In genomic region chr10:48453451-48454301, GRCh38 we compare ENCODE assay signal across 17 cellular contexts.
DNase-seq lines count a peak whose midpoint lies in the region; ATAC-seq, FAIRE-seq and TF ChIP-seq lines count a peak whose summit lies in the region.
"Had no signal": no experiment of that assay in that cellular context is flagged by ENCODE, and none has a peak within 500 bp of the region (broad histone marks: within the 10 kb centered on the region; RNA-seq: fewer than 3 reads in every experiment).

No MANE protein-coding gene starts in this region.

- no peaks in the 10 kb centered on the region for H3K9me3 Mint-ChIP-seq in chondrocyte (ENCODE audit: low read depth)
- no peaks in the 10 kb centered on the region for H3K9me3 Mint-ChIP-seq in natural killer cell
- H3K9me3 Mint-ChIP-seq: activated naive CD4-positive, alpha-beta T cell treated with anti-CD3 and anti-CD28 coated beads, Interleukin-2, amount 50 U/mL, for 24 hours; CD8-positive, alpha-beta memory T cell; T-helper 2 cell treated with Interferon-gamma antibody and Interleukin-4, amounts not matched to agents 5 μg/mL and 100 μg/mL, for 36 hours had no signal

- no peak for FAIRE-seq in HepG2 (lab: Jason Lieb, UNC)
- FAIRE-seq: pancreas had no signal

- peak overlapping the region; percentile 62 for H3K4me2 ChIP-seq in HepG2 (ENCODE audit: low read depth, low read length)

- H3K36me3 Mint-ChIP-seq in chondrocyte (ENCODE audit: low read depth) (no peaks in the 10 kb centered on the region), natural killer cell (no peaks in the 10 kb centered on the region)
- H3K36me3 Mint-ChIP-seq: activated CD8-positive, alpha-beta memory T cell treated with anti-CD3 and anti-CD28 coated beads, Interleukin-2, amount 10 ng/mL, durations not matched to agents 7 days and 5 days; activated naive CD4-positive, alpha-beta T cell treated with anti-CD3 and anti-CD28 coated beads, Interleukin-2, amount 50 U/mL, for 24 hours; CD8-positive, alpha-beta memory T cell had no signal

- no peak overlapping the region for H3K27ac ChIP-seq in HepG2 (ENCODE audit: extremely low read length, insufficient read depth, low read length)
- H3K27ac ChIP-seq in right lobe of liver = no peak overlapping the region
- H3K27ac ChIP-seq: colonic mucosa, pancreas had no signal

- H3K27me3 Mint-ChIP-seq in chondrocyte (ENCODE audit: low read depth) (no peaks in the 10 kb centered on the region), natural killer cell (ENCODE audit: low read depth in 2 of 2) (no peaks in the 10 kb centered on the region)
- H3K27me3 Mint-ChIP-seq: activated CD8-positive, alpha-beta memory T cell treated with anti-CD3 and anti-CD28 coated beads, Interleukin-2, amount 10 ng/mL, durations not matched to agents 7 days and 5 days; activated naive CD4-positive, alpha-beta T cell treated with anti-CD3 and anti-CD28 coated beads, Interleukin-2, amount 50 U/mL, for 24 hours had no signal

- no peak for TF ChIP-seq EP300 in HepG2 (IDR thresholded peaks at IDR 0.05; ENCODE audit: low read depth in 2 of 2, low read length in 2 of 2)
- TF ChIP-seq EP300 in HepG2 (CRISPR knock-in tag; IDR thresholded peaks at IDR 0.05; ENCODE audit: borderline replicate concordance) = no peak

- H4K20me1 ChIP-seq in HepG2 (ENCODE audit: insufficient read depth, low read length) = no peaks in the 10 kb centered on the region

- CTCF ChIA-PET in HepG2 (lab: Yijun Ruan, JAX; ENCODE audit: low intra/inter-chr PET ratio, low total read pairs) = no interaction called here

- POLR2A ChIA-PET in HepG2 (lab: Yijun Ruan, JAX) = no interaction called here

- H3K36me3 ChIP-seq in HepG2 (replicated peaks in 1 of 2; ENCODE audit: control insufficient read depth in 1 of 2, insufficient read depth in 2 of 2, low read length in 2 of 2) (no peaks in the 10 kb centered on the region), right lobe of liver (no peaks in the 10 kb centered on the region)
- H3K36me3 ChIP-seq: colonic mucosa, pancreas had no signal

- H2AFZ ChIP-seq in HepG2 (ENCODE audit: low read length) = no peak overlapping the region

- WGBS in HepG2 (ENCODE audit: low lambda C conversion rate) = 47% methylated on average over 18 of the region's 19 CpGs
- 82% methylated on average over 7 of the region's 19 CpGs for WGBS in right lobe of liver (ENCODE audit: insufficient coverage, low coverage, low lambda C conversion rate, missing lambda C conversion rate)

- H3K27me3 ChIP-seq in HepG2 (ENCODE audit: control insufficient read depth in 1 of 2, insufficient read depth in 2 of 2, low read length in 2 of 2) (peaks cover 3 to 15% of the 10 kb centered on the region in 2 experiments; a peak in 4 of 5 replicates), right lobe of liver (no peaks in the 10 kb centered on the region)
- H3K27me3 ChIP-seq: colonic mucosa, pancreas had no signal

- H3K4me1 Mint-ChIP-seq in chondrocyte (ENCODE audit: low read depth) = peaks cover 6% of the 10 kb centered on the region
- no peaks in the 10 kb centered on the region for H3K4me1 Mint-ChIP-seq in natural killer cell
- H3K4me1 Mint-ChIP-seq: activated CD8-positive, alpha-beta memory T cell treated with anti-CD3 and anti-CD28 coated beads, Interleukin-2, amount 10 ng/mL, durations not matched to agents 7 days and 5 days; activated naive CD4-positive, alpha-beta T cell treated with anti-CD3 and anti-CD28 coated beads, Interleukin-2, amount 50 U/mL, for 24 hours; CD8-positive, alpha-beta memory T cell had no signal

- peak overlapping the region in 1 of 3 experiments; percentile 29; a peak in 1 of 6 replicates for H3K4me3 ChIP-seq in HepG2 (replicated peaks in 1 of 3; ENCODE audit: insufficient read depth in 1 of 3, low read depth in 2 of 3, low read length in 3 of 3)
- H3K4me3 ChIP-seq in right lobe of liver = no peak overlapping the region
- H3K4me3 ChIP-seq: colonic mucosa, pancreas had no signal

- intact Hi-C loops in HepG2 (cut with micrococcal nuclease; ENCODE audit: unreplicated experiment) (no loop called here), right lobe of liver (cut with DNase I) (no loop called here), natural killer cell (cut with micrococcal nuclease) (no loop called here)

- no peak overlapping the region for H3K4me3 Mint-ChIP-seq in chondrocyte (ENCODE audit: unreplicated experiment)
- no peak overlapping the region for H3K4me3 Mint-ChIP-seq in natural killer cell
- H3K4me3 Mint-ChIP-seq: activated CD8-positive, alpha-beta memory T cell treated with anti-CD3 and anti-CD28 coated beads, Interleukin-2, amount 10 ng/mL, durations not matched to agents 7 days and 5 days; activated naive CD4-positive, alpha-beta T cell treated with anti-CD3 and anti-CD28 coated beads, Interleukin-2, amount 50 U/mL, for 24 hours; CD8-positive, alpha-beta memory T cell; T-helper 2 cell treated with Interferon-gamma antibody and Interleukin-4, amounts not matched to agents 5 μg/mL and 100 μg/mL, for 36 hours had no signal

- ATAC-seq in HepG2 = no peak
- ATAC-seq in right lobe of liver = no peak
- ATAC-seq in natural killer cell = no peak
- ATAC-seq: activated CD8-positive, alpha-beta memory T cell treated with anti-CD3 and anti-CD28 coated beads, Interleukin-2, amount 10 ng/mL, durations not matched to agents 7 days and 5 days had no signal

- no peak overlapping the region for H3K27ac Mint-ChIP-seq in chondrocyte (ENCODE audit: unreplicated experiment)
- H3K27ac Mint-ChIP-seq in natural killer cell = no peak overlapping the region
- H3K27ac Mint-ChIP-seq: activated CD8-positive, alpha-beta memory T cell treated with anti-CD3 and anti-CD28 coated beads, Interleukin-2, amount 10 ng/mL, durations not matched to agents 7 days and 5 days; activated naive CD4-positive, alpha-beta T cell treated with anti-CD3 and anti-CD28 coated beads, Interleukin-2, amount 50 U/mL, for 24 hours; CD8-positive, alpha-beta memory T cell; T-helper 2 cell treated with Interferon-gamma antibody and Interleukin-4, amounts not matched to agents 5 μg/mL and 100 μg/mL, for 36 hours had no signal

- no peak for TF ChIP-seq POLR2A in HepG2 (IDR thresholded peaks at IDR 0.05; ENCODE audit: insufficient read depth in 1 of 2, low read depth in 2 of 2, low read length in 2 of 2)
- no peak for TF ChIP-seq POLR2A in right lobe of liver (IDR thresholded peaks at IDR 0.05)

- no TSS peak for BruUV-seq in HepG2 (replicated peaks; lab: Mats Ljungman, UMichigan)

- H3K9me3 ChIP-seq in HepG2 (ENCODE audit: low read length) (no peaks in the 10 kb centered on the region), right lobe of liver (no peaks in the 10 kb centered on the region)
- H3K9me3 ChIP-seq: colonic mucosa, pancreas had no signal

- no peaks in the 10 kb centered on the region for H3K79me2 ChIP-seq in HepG2 (ENCODE audit: insufficient read depth, low read length)

- TF ChIP-seq CTCF in HepG2 (CRISPR knock-in tag; IDR thresholded peaks at IDR 0.05) = no peak
- no peak for TF ChIP-seq CTCF in right lobe of liver (IDR thresholded peaks at IDR 0.05)
- TF ChIP-seq CTCF in chondrocyte (IDR thresholded peaks at IDR 0.05) = no peak
- no peak for TF ChIP-seq CTCF in natural killer cell (IDR thresholded peaks at IDR 0.05)

- DNase-seq in HepG2 (ENCODE audit: low spot score) (no peak), right lobe of liver (no peak), chondrocyte (ENCODE audit: low spot score) (peak; percentile 72), natural killer cell (peak; percentile 12), ureter (ENCODE audit: low spot score) (peak; percentile 31), NCI-H1417 (lab: John Stamatoyannopoulos, UW) (no peak), amygdala (lab: John Stamatoyannopoulos, UW) (no peak)
- DNase-seq in NK-92 treated with Interleukin-12 subunit alpha and Interleukin-12 subunit beta, amount 100 ng/mL, for 24 hours (lab: John Stamatoyannopoulos, UW) = no peak
- DNase-seq: activated CD8-positive, alpha-beta memory T cell treated with anti-CD3 and anti-CD28 coated beads, Interleukin-2, amount 10 ng/mL, durations not matched to agents 7 days and 5 days; CD8-positive, alpha-beta memory T cell; NCI-H1092 treated with DMSO at 0.1 percent for 48 hours; NCI-H69; stimulated activated CD4-positive, alpha-beta T cell treated with anti-CD3 and anti-CD28 coated beads, Interleukin-4, amount 100 ng/mL, for 1 hour had no signal

- in situ Hi-C loops in HepG2 (cut with HindIII; ENCODE audit: extremely low pct_ligation_motif_present, low pct_unique_long_range_greater_than_20kb) = no loop called here

- H3K9ac ChIP-seq in HepG2 (ENCODE audit: insufficient read depth, low read depth, low read length) = no peak overlapping the region

- no peak for TF ChIP-seq RAD21 in HepG2 (CRISPR knock-in tag; IDR thresholded peaks at IDR 0.05)

- H3K4me1 ChIP-seq in HepG2 (ENCODE audit: insufficient read depth, low read length) (peaks cover 38% of the 10 kb centered on the region), right lobe of liver (no peaks in the 10 kb centered on the region)
- H3K4me1 ChIP-seq: colonic mucosa, pancreas had no signal

TF ChIP-seq in HepG2, 621 proteins besides CTCF, POLR2A, EP300 and RAD21:
- TF ChIP-seq ZNF614 (CRISPR knock-in tag; IDR thresholded peaks at IDR 0.05; ENCODE audit: borderline replicate concordance) = no peak
- no peak for TF ChIP-seq TRIM22 (IDR thresholded peaks at IDR 0.05)
- TF ChIP-seq TIGD3 (CRISPR knock-in tag; IDR thresholded peaks at IDR 0.05; ENCODE audit: borderline replicate concordance) = no peak
- TF ChIP-seq RCOR2 (CRISPR knock-in tag; IDR thresholded peaks at IDR 0.05) = no peak
TF ChIP-seq in HepG2: peak in this region for 0.

Comparison
In these comparisons a context has a peak if more than half of its experiments do, and no peak if none do; other contexts are left out.
1. DNase-seq: peak in chondrocyte (single experiment), natural killer cell (single experiment) and ureter (single experiment); none in HepG2 (single experiment), right lobe of liver (0 of 3), NCI-H1417 (0 of 3), amygdala (0 of 56) and NK-92 treated with Interleukin-12 subunit alpha and Interleukin-12 subunit beta, amount 100 ng/mL, for 24 hours (single experiment).